ENCODE assay signal across 25 cellular contexts in the genomic region with DNA sequence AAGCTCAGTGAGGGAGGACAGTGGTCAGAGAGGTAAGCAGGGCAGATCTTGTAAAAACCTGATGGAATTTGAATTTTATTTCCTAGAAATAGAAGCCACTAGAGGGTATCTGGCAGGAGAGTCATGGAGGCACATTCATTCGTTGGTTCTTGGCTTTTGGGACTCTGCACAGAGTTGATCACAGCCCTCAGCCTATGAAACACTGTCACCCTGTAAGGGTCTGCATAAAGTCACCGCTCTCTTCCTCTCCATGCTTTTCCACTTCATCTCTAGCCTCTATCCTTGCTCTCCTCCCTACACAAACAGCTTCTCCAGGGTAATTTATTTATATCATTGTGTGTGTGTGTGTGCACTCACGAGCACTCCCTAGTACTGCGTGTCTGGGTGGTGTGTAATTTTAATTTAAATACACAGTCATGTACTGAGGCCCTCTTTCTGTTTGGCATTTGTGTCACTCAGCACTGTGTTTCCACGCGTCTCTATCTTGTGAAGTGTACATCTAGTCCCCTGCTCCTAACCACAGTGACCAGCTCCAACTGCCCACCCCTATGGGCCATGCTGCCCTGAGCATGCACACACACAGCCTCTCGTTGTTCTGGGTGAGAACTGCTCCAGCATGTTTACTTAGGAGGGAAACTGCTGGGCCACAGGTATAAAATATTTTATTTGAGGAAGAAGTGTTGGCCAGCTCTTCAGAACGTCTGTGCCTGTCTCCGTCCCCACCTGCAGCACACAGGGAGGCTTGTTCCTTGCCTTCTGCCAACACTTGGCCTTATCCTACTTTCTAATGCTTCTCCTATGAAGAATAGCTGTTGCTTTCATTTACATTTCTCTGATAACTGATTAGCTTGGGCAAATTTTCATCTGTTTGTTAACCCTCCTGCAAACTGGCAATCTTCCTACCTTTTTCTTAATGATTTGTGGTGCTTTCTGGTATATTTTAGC. TPM values are rescaled to one million over a fixed set of nuclear protein-coding genes. Genes with fewer than 3 reads are reported as not detected.
DNase-seq lines count a peak whose midpoint lies in the region; ATAC-seq and TF ChIP-seq lines count a peak whose summit lies in the region.
"Had no signal": no experiment of that assay in that cellular context is flagged by ENCODE, and none has a peak within 500 bp of the region (broad histone marks: within the 10 kb centered on the region; RNA-seq: fewer than 3 reads in every experiment).

No MANE protein-coding gene starts in this region.

- H4K20me1 ChIP-seq in smooth muscle cell (ENCODE audit: low read depth), result peaks cover 93% of the 10 kb centered on the region

- no peak for ATAC-seq in RWPE2 (ENCODE audit: low read depth)
- ATAC-seq: activated CD8-positive, alpha-beta T cell treated with anti-CD3 and anti-CD28 coated beads for 36 hours; gastrocnemius medialis; left ventricle myocardium superior had no signal

- TF ChIP-seq CTCF in RWPE2 (IDR thresholded peaks at IDR 0.05; ENCODE audit: poor library complexity, severe bottlenecking) (no peak), smooth muscle cell (IDR thresholded peaks at IDR 0.05; ENCODE audit: borderline replicate concordance, insufficient read depth, poor library complexity, severe bottlenecking) (no peak), stomach (IDR thresholded peaks at IDR 0.05) (no peak)

- no peaks in the 10 kb centered on the region for H3F3A ChIP-seq in smooth muscle cell (ENCODE audit: low read depth)

- peaks cover 95% of the 10 kb centered on the region for H3K79me2 ChIP-seq in smooth muscle cell (ENCODE audit: low read depth)

- H3K9me3 ChIP-seq in RWPE2 (ENCODE audit: severe bottlenecking), result no peaks in the 10 kb centered on the region
- no peaks in the 10 kb centered on the region for H3K9me3 ChIP-seq in iPS-18a (ENCODE audit: control insufficient read depth, low read depth, low read length)
- no peaks in the 10 kb centered on the region for H3K9me3 ChIP-seq in smooth muscle cell (replicated peaks; ENCODE audit: low read depth)
- H3K9me3 ChIP-seq in stomach, result no peaks in the 10 kb centered on the region
- H3K9me3 ChIP-seq: gastrocnemius medialis had no signal

- no peak overlapping the region for H3K4me3 ChIP-seq in RWPE2 (ENCODE audit: severe bottlenecking)
- H3K4me3 ChIP-seq in iPS-18a (ENCODE audit: low read length), result peak overlapping the region; percentile 47
- peak overlapping the region; percentile 61 for H3K4me3 ChIP-seq in smooth muscle cell
- no peak overlapping the region for H3K4me3 ChIP-seq in stomach
- H3K4me3 ChIP-seq: gastrocnemius medialis had no signal

- peak overlapping the region; percentile 83 for H3K4me2 ChIP-seq in smooth muscle cell

- intact Hi-C loops in stomach (cut with DNase I; ENCODE audit: low total_unique reads), result no loop called here

- 78% methylated on average over 9 of the region's 9 CpGs for WGBS in smooth muscle cell (ENCODE audit: low lambda C conversion rate)
- WGBS in stomach, 5 donors, result 62 to 79% (median 66%) methylated on average over 9 of the region's 9 CpGs

- DNase-seq in NCI-H526 treated with DMSO at 0.1 percent for 48 hours (lab: John Stamatoyannopoulos, UW) (peak; percentile 9), NCI-H526 (lab: John Stamatoyannopoulos, UW) (no peak), RWPE2 (ENCODE audit: low spot score) (peak; percentile 19), smooth muscle cell (lab: John Stamatoyannopoulos, UW; ENCODE audit: unreplicated experiment) (no peak), GDM1 (lab: John Stamatoyannopoulos, UW) (no peak), stomach (no peak), kidney tubule cell (ENCODE audit: low spot score) (no peak)
- DNase-seq: activated CD8-positive, alpha-beta T cell treated with anti-CD3 and anti-CD28 coated beads for 36 hours; activated naive CD8-positive, alpha-beta T cell treated with anti-CD3 and anti-CD28 coated beads, Interleukin-2, amount 10 ng/mL, durations not matched to agents 7 days and 5 days; activated T-cell treated with anti-CD3 and anti-CD28 coated beads, Interleukin-2, amount 50 U/mL, for 24 hours; C1 segment of cervical spinal cord; dermis blood vessel endothelial cell; left ventricle myocardium superior; NCI-H1092; NCI-H2081 treated with DMSO at 0.1 percent for 48 hours; NCI-H510A; SHP77 treated with DMSO at 0.1 percent for 48 hours; small intestine; stimulated activated CD4-positive, alpha-beta T cell treated with anti-CD3 and anti-CD28 coated beads, Interleukin-4, amount 100 ng/mL, for 4 hours; substantia nigra had no signal

- no peak overlapping the region for H2AFZ ChIP-seq in smooth muscle cell (ENCODE audit: low read depth)

- H3K27me3 ChIP-seq in RWPE2 (ENCODE audit: insufficient read depth, poor library complexity, severe bottlenecking), result no peaks in the 10 kb centered on the region
- H3K27me3 ChIP-seq in iPS-18a (ENCODE audit: control insufficient read depth, insufficient read depth, low read length), result peaks cover 15% of the 10 kb centered on the region
- no peaks in the 10 kb centered on the region for H3K27me3 ChIP-seq in smooth muscle cell (ENCODE audit: low read depth)
- no peaks in the 10 kb centered on the region for H3K27me3 ChIP-seq in stomach
- H3K27me3 ChIP-seq: gastrocnemius medialis had no signal

- H3K9ac ChIP-seq in iPS-18a (ENCODE audit: low read length) (no peak overlapping the region), smooth muscle cell (ENCODE audit: low read depth) (peak overlapping the region; percentile 16)

- TF ChIP-seq EP300 in stomach (IDR thresholded peaks at IDR 0.05), result no peak

- H3K36me3 ChIP-seq in RWPE2 (ENCODE audit: low read depth), result peaks cover 4% of the 10 kb centered on the region
- no peaks in the 10 kb centered on the region for H3K36me3 ChIP-seq in iPS-18a (ENCODE audit: control insufficient read depth, low read depth, low read length)
- no peaks in the 10 kb centered on the region for H3K36me3 ChIP-seq in smooth muscle cell (ENCODE audit: low read depth)
- peaks cover 0 to 5% (median 0%) of the 10 kb centered on the region in 4 donors for H3K36me3 ChIP-seq in stomach
- H3K36me3 ChIP-seq: gastrocnemius medialis had no signal

- H3K4me1 ChIP-seq in RWPE2 (ENCODE audit: insufficient read depth, poor library complexity, severe bottlenecking), result peaks cover 5% of the 10 kb centered on the region
- peaks cover 82% of the 10 kb centered on the region for H3K4me1 ChIP-seq in iPS-18a (ENCODE audit: control insufficient read depth, low read depth, low read length)
- peaks cover 49% of the 10 kb centered on the region for H3K4me1 ChIP-seq in smooth muscle cell (ENCODE audit: low read depth)
- H3K4me1 ChIP-seq in stomach, result peaks cover 5 to 83% (median 60%) of the 10 kb centered on the region in 4 donors

- TF ChIP-seq POLR2A in stomach (IDR thresholded peaks at IDR 0.05), result no peak

- H3K27ac ChIP-seq in RWPE2 (ENCODE audit: poor library complexity, severe bottlenecking), result no peak overlapping the region
- no peak overlapping the region for H3K27ac ChIP-seq in iPS-18a (ENCODE audit: low read length)
- H3K27ac ChIP-seq in smooth muscle cell (ENCODE audit: low read depth), result no peak overlapping the region
- H3K27ac ChIP-seq in stomach, result no peak overlapping the region
- H3K27ac ChIP-seq: 22Rv1, epithelial cell of prostate, gastrocnemius medialis, HL-60 had no signal

RNA-seq across cellular contexts. Expression of a gene that starts 4.5 kb away (rescaled TPM):
- total RNA-seq in smooth muscle cell (9.8 and 12.3 TPM in 2 replicates), stomach (10 to 100 TPM in 1 of 5 donors, 1 to 10 TPM in 4; 2.2 to 15.1 (median 2.3) TPM)
- polyA plus RNA-seq in smooth muscle cell (1.6 and 4.6 TPM in 2 replicates), stomach (under 1 TPM; under 0.01 to 0.12 (median 0.05) TPM)

Comparison
In these comparisons a context has a peak if more than half of its experiments do, and no peak if none do; other contexts are left out.
1. DNase-seq: peak in NCI-H526 treated with DMSO at 0.1 percent for 48 hours (single experiment) and RWPE2 (single experiment); none in NCI-H526 (0 of 2), smooth muscle cell (single experiment), GDM1 (single experiment), stomach (single experiment) and kidney tubule cell (single experiment).
2. H3K4me3 ChIP-seq: peak in iPS-18a (single experiment) and smooth muscle cell (single experiment); none in RWPE2 (single experiment) and stomach (0 of 4).